8 cellular contexts compared by ENCODE assay signal in the genomic region with DNA sequence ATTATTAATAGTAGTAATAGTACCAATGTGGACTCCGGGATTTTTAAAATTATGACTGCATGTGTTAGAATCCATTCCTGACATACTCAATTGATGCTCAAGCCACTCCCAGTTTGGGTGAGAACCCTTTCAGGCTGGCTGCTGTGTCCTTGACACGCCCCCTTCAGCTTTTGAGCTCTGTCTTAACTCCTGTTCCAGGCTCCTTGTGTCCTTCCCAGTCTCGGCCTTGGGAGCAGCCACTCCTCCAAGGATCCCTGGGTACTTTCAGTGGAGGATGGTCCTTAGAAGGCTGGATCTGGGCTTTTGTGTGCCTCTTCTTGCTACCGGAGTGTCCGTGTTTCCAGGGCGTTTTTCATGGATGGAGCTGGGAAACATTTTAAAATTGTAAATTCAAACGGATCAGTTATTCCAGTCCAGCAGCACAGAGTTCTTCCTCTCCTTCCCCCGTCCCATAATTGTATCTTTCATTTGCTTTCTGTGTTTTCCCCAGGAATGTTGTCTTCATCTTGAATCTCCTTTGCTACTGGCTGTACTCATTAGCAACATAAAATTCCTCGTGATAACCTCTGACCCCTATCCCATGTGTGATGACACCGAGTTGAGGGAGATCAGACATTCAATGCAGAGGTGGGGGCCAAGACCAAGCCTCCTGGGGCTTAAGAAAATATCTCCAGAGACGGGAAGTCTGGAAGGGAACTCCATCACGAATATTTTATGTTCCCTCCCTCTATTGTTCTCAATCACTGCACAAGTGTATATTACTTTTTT. TPM values are rescaled to one million over a fixed set of nuclear protein-coding genes. Genes with fewer than 3 reads are reported as not detected.
DNase-seq lines count a peak whose midpoint lies in the region; ATAC-seq and TF ChIP-seq lines count a peak whose summit lies in the region.

No MANE protein-coding gene starts in this region.

- WGBS in suprapubic skin = 51% methylated on average over 12 of the region's 12 CpGs

- no peak for TF ChIP-seq EP300 in suprapubic skin (IDR thresholded peaks at IDR 0.05)

- H3K27me3 ChIP-seq in iPS-20b (ENCODE audit: insufficient read depth, low read length) = peaks cover 6% of the 10 kb centered on the region; the same call in 1 of the 2 replicates
- H3K27me3 ChIP-seq in suprapubic skin = no peaks in the 10 kb centered on the region

- TF ChIP-seq POLR2A in suprapubic skin (IDR thresholded peaks at IDR 0.05) = no peak

- no peak overlapping the region; the same call in 1 of the 2 replicates for H3K9ac ChIP-seq in iPS-20b (ENCODE audit: low read depth, low read length)

- peaks cover 14% of the 10 kb centered on the region for H3K36me3 Mint-ChIP-seq in T-helper 2 cell treated with Interferon-gamma antibody and Interleukin-4, amounts not matched to agents 5 μg/mL and 100 μg/mL, for 36 hours (ENCODE audit: low read depth)
- H3K36me3 Mint-ChIP-seq in activated T-helper 17 cell treated with anti-CD3 and anti-CD28 coated beads, Interleukin-2, amount 50 U/mL, for 72 hours (ENCODE audit: low read depth) = peaks cover 70% of the 10 kb centered on the region

- H3K27ac ChIP-seq in iPS-20b (ENCODE audit: low read length) (no peak overlapping the region), suprapubic skin (peak overlapping the region; percentile 95)

- no peak for TF ChIP-seq CTCF in suprapubic skin (IDR thresholded peaks at IDR 0.05)

- H3K27me3 Mint-ChIP-seq in T-helper 2 cell treated with Interferon-gamma antibody and Interleukin-4, amounts not matched to agents 5 μg/mL and 100 μg/mL, for 36 hours (ENCODE audit: low read depth) = no peaks in the 10 kb centered on the region
- no peaks in the 10 kb centered on the region for H3K27me3 Mint-ChIP-seq in activated T-helper 17 cell treated with anti-CD3 and anti-CD28 coated beads, Interleukin-2, amount 50 U/mL, for 72 hours

- peaks cover 39% of the 10 kb centered on the region for H3K4me1 Mint-ChIP-seq in T-helper 2 cell treated with Interferon-gamma antibody and Interleukin-4, amounts not matched to agents 5 μg/mL and 100 μg/mL, for 36 hours (ENCODE audit: low read depth)
- H3K4me1 Mint-ChIP-seq in activated T-helper 17 cell treated with anti-CD3 and anti-CD28 coated beads, Interleukin-2, amount 50 U/mL, for 72 hours = peaks cover 35% of the 10 kb centered on the region

- H3K9me3 ChIP-seq in iPS-20b (ENCODE audit: insufficient read depth, low read depth, low read length) (no peaks in the 10 kb centered on the region), suprapubic skin (no peaks in the 10 kb centered on the region)

- H3K9me3 Mint-ChIP-seq in T-helper 2 cell treated with Interferon-gamma antibody and Interleukin-4, amounts not matched to agents 5 μg/mL and 100 μg/mL, for 36 hours = no peaks in the 10 kb centered on the region
- no peaks in the 10 kb centered on the region for H3K9me3 Mint-ChIP-seq in activated T-helper 17 cell treated with anti-CD3 and anti-CD28 coated beads, Interleukin-2, amount 50 U/mL, for 72 hours

- H3K4me1 ChIP-seq in iPS-20b (ENCODE audit: insufficient read depth, low read length) (peaks cover 4% of the 10 kb centered on the region; the same call in 1 of the 2 replicates), suprapubic skin (peaks cover 34% of the 10 kb centered on the region)

- H3K4me3 Mint-ChIP-seq in T-helper 2 cell treated with Interferon-gamma antibody and Interleukin-4, amounts not matched to agents 5 μg/mL and 100 μg/mL, for 36 hours = peak overlapping the region; percentile 68
- H3K4me3 Mint-ChIP-seq in activated T-helper 17 cell treated with anti-CD3 and anti-CD28 coated beads, Interleukin-2, amount 50 U/mL, for 72 hours = peak overlapping the region; percentile 84

- ATAC-seq in activated T-helper 17 cell treated with anti-CD3 and anti-CD28 coated beads, Interleukin-2, amount 50 U/mL, for 72 hours (replicated peaks) = no peak
- no peak for ATAC-seq in GM18511 (IDR thresholded peaks at IDR 0.05; ENCODE audit: unreplicated experiment)

- no peak for DNase-seq in T-helper 2 cell treated with Interferon-gamma antibody and Interleukin-4, amounts not matched to agents 5 μg/mL and 100 μg/mL, for 36 hours (ENCODE audit: low spot score)
- DNase-seq in T-helper 2 cell (no peak), suprapubic skin (ENCODE audit: low spot score in 2 of 2) (no peak), amniotic stem cell (lab: John Stamatoyannopoulos, UW) (no peak), HT-29 (ENCODE audit: low spot score) (no peak)

- H3K27ac Mint-ChIP-seq in T-helper 2 cell treated with Interferon-gamma antibody and Interleukin-4, amounts not matched to agents 5 μg/mL and 100 μg/mL, for 36 hours = peak overlapping the region; percentile 72
- H3K27ac Mint-ChIP-seq in activated T-helper 17 cell treated with anti-CD3 and anti-CD28 coated beads, Interleukin-2, amount 50 U/mL, for 72 hours = peak overlapping the region; percentile 85

- H3K36me3 ChIP-seq in iPS-20b (ENCODE audit: insufficient read depth, low read depth, low read length) (0 out of 2 replicates have a peak, but pooled peaks cover 4% of the 10 kb centered on the region), suprapubic skin (peaks cover 4% of the 10 kb centered on the region)

- H3K4me3 ChIP-seq in iPS-20b (ENCODE audit: low read length) = peak overlapping the region; percentile 55; the same call in 1 of the 2 replicates
- peak overlapping the region; percentile 78 for H3K4me3 ChIP-seq in suprapubic skin

RNA-seq across cellular contexts. Expression of gene PFKFB3, which starts 40.0 kb away (rescaled TPM):
- total RNA-seq in activated T-helper 17 cell treated with anti-CD3 and anti-CD28 coated beads, Interleukin-2, amount 50 U/mL, for 72 hours = 100 to 1,000 TPM; 157 to 310 TPM
- total RNA-seq in suprapubic skin = 100 to 1,000 TPM in 1 of 4 donors, 10 to 100 TPM in 3; 40.1 to 115 (median 52.2) TPM
- total RNA-seq in HT-29 (2014; rRNA removed; shearing (Covaris generic)) = 11.8 and 15.2 TPM in 2 replicates
